Comparison of ENCODE assay signal across 27 cellular contexts in the genomic region with DNA sequence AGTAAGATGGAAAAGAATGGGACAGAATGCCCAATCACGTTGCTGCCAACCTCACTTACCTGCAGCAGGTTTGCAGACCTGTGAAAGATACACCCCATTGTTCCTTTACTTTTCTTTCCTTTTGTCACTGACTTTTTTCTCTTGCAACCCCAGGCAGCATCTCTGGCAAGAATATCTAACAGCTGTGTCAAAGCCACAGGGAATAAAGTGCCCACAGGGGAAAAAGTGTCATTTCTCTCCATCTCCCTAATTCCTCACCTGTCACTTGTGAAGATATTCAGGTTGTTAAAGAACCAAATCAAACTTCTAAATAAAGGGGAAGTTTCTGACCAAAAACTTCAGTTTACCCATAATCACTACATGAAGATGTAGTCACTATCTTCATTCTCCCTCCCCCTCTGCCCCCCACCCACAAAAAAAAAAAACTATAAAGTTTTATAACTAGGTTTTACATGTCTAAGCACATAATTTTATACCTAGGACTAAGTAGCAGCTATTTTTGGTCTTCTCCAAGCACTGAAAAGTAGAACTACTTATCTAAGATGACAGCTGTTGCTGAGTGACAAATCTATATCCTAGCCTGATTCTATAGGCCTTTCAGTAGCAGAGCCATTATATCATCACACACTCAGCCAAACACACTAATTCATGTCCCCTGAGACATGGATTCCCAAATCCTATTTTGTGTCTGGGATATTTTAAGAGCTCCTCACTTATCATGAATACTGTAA. TPM values are rescaled to one million over a fixed set of nuclear protein-coding genes. Genes with fewer than 3 reads are reported as not detected.
"Had no signal": no experiment of that assay in that cellular context is flagged by ENCODE, and none has a peak within 500 bp of the region (broad histone marks: within the 10 kb centered on the region; RNA-seq: fewer than 3 reads in every experiment).

No MANE protein-coding gene starts in this region.

- H3K27ac ChIP-seq: ascending aorta, cardiac muscle cell, PC-9, SK-N-MC had no signal

- H3K4me1 ChIP-seq: ascending aorta had no signal

- H3K27me3 ChIP-seq: ascending aorta had no signal

- H3K9me3 ChIP-seq: ascending aorta had no signal

- FAIRE-seq: TTC549 had no signal

- H2AFZ ChIP-seq: PC-9 had no signal

- DNase-seq: activated CD4-positive, alpha-beta T cell treated with anti-CD3 and anti-CD28 coated beads, Interleukin-2, amount 10 ng/mL, durations not matched to agents 7 days and 5 days; activated CD4-positive, alpha-beta T cell treated with anti-CD3 and anti-CD28 coated beads, Interleukin-2, amount 50 U/mL, for 48 hours; activated CD8-positive, alpha-beta T cell treated with anti-CD3 and anti-CD28 coated beads, Interleukin-2, amount 10 ng/mL, durations not matched to agents 7 days and 5 days; activated gamma-delta T cell; activated naive CD4-positive, alpha-beta T cell treated with Interleukin-2 at 50 U/mL for 16 hours; activated naive CD8-positive, alpha-beta T cell treated with anti-CD3 and anti-CD28 coated beads, Interleukin-2, amount 10 ng/mL, durations not matched to agents 7 days and 5 days; activated T-cell treated with anti-CD3 and anti-CD28 coated beads, Interleukin-2, amount 50 U/mL, for 24 hours; amygdala; KG1; NCI-H1105; NCI-H1417 treated with DMSO at 0.1 percent for 48 hours; NCI-H187 treated with DMSO at 0.1 percent for 48 hours; NCI-H2081; NCI-H2227 treated with DMSO at 0.1 percent for 48 hours; NCI-H446; NCI-H526; NCI-H774; PC-9; Right ventricle myocardium superior had no signal

- H3K4me3 ChIP-seq: ascending aorta, cardiac muscle cell, PC-9, SK-N-MC had no signal

- H3K4me2 ChIP-seq: PC-9 had no signal

- H3K36me3 ChIP-seq: ascending aorta, cardiac muscle cell had no signal

- ATAC-seq: activated CD8-positive, alpha-beta T cell treated with anti-CD3 and anti-CD28 coated beads, Interleukin-2, amount 10 ng/mL, durations not matched to agents 7 days and 5 days had no signal

RNA-seq across cellular contexts. Expression of gene TBX15, which starts 54.9 kb away (rescaled TPM):
- total RNA-seq: activated CD4-positive, alpha-beta T cell treated with anti-CD3 and anti-CD28 coated beads, Interleukin-2, amount 10 ng/mL, durations not matched to agents 7 days and 5 days; activated CD8-positive, alpha-beta T cell treated with anti-CD3 and anti-CD28 coated beads, Interleukin-2, amount 10 ng/mL, durations not matched to agents 7 days and 5 days; activated naive CD8-positive, alpha-beta T cell treated with anti-CD3 and anti-CD28 coated beads, Interleukin-2, amount 10 ng/mL, durations not matched to agents 7 days and 5 days; activated T-helper 2 cell treated with anti-CD3 and anti-CD28 coated beads, Interferon-gamma antibody, Interleukin-2, Interleukin-4, amounts not matched to agents 10 μg/mL and 5 μg/mL and 100 μg/mL, durations not matched to agents 14 hours and 24 hours and 36 hours; cardiac muscle cell; PC-9; T-helper 1 cell treated with Interleukin-12 subunit alpha and Interleukin-12 subunit beta and Interleukin-4 antibody, amounts not matched to agents 30 ng/mL and 1 ng/mL, for 36 hours; T-helper 2 cell treated with Interferon-gamma antibody and Interleukin-4, amounts not matched to agents 100 ng/mL and 5 ng/mL, for 36 hours had no signal
- polyA plus RNA-seq: cardiac muscle cell, IgD-negative memory B cell had no signal
